2 cellular contexts compared by ENCODE assay signal in the genomic region with DNA sequence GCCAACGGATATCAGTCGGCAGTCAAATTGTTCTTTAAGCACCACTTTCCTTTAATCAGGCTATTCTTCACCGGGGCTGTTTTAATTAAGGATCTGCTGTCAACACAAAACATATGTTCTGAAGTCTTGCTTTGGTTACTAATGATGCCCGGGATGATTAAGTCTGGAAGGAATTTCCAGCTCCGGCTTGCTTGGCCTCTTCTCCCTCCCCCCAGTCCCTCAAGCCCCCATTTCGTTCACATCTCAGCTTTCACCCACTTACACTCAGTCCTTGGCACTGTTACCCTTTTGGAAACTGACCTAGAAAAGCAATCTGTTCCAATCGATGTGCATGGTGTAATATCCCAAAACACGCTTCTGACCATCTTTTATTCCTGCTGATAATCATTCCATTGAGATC.
TF ChIP-seq lines count a peak whose summit lies in the region.

No MANE protein-coding gene starts in this region.

TF ChIP-seq in SK-N-SH, 30 proteins besides CTCF, POLR2A, EP300 and RAD21 (continued from another document):
- TF ChIP-seq, protein P1, sequence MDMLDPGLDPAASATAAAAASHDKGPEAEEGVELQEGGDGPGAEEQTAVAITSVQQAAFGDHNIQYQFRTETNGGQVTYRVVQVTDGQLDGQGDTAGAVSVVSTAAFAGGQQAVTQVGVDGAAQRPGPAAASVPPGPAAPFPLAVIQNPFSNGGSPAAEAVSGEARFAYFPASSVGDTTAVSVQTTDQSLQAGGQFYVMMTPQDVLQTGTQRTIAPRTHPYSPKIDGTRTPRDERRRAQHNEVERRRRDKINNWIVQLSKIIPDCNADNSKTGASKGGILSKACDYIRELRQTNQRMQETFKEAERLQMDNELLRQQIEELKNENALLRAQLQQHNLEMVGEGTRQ (IDR thresholded peaks at IDR 0.05; ENCODE audit: borderline replicate concordance, low read depth, low read length) = no peak
- TF ChIP-seq, protein P2, sequence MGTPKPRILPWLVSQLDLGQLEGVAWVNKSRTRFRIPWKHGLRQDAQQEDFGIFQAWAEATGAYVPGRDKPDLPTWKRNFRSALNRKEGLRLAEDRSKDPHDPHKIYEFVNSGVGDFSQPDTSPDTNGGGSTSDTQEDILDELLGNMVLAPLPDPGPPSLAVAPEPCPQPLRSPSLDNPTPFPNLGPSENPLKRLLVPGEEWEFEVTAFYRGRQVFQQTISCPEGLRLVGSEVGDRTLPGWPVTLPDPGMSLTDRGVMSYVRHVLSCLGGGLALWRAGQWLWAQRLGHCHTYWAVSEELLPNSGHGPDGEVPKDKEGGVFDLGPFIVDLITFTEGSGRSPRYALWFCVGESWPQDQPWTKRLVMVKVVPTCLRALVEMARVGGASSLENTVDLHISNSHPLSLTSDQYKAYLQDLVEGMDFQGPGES (IDR thresholded peaks at IDR 0.05; ENCODE audit: low read depth, low read length) = no peak

TF ChIP-seq in SK-N-SH treated with all-trans-retinoic acid at 6 μM for 48 hours, 23 proteins besides CTCF, POLR2A, EP300 and RAD21 (continued from another document):
- no peak for TF ChIP-seq CSRNP3 (CRISPR knock-in tag; IDR thresholded peaks at IDR 0.05)
- TF ChIP-seq, protein P3, sequence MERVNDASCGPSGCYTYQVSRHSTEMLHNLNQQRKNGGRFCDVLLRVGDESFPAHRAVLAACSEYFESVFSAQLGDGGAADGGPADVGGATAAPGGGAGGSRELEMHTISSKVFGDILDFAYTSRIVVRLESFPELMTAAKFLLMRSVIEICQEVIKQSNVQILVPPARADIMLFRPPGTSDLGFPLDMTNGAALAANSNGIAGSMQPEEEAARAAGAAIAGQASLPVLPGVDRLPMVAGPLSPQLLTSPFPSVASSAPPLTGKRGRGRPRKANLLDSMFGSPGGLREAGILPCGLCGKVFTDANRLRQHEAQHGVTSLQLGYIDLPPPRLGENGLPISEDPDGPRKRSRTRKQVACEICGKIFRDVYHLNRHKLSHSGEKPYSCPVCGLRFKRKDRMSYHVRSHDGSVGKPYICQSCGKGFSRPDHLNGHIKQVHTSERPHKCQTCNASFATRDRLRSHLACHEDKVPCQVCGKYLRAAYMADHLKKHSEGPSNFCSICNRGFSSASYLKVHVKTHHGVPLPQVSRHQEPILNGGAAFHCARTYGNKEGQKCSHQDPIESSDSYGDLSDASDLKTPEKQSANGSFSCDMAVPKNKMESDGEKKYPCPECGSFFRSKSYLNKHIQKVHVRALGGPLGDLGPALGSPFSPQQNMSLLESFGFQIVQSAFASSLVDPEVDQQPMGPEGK (CRISPR knock-in tag; IDR thresholded peaks at IDR 0.05; ENCODE audit: borderline replicate concordance) = no peak
- no peak for TF ChIP-seq TCF4 (CRISPR knock-in tag; IDR thresholded peaks at IDR 0.05; ENCODE audit: borderline replicate concordance)
- TF ChIP-seq PPARA (CRISPR knock-in tag; IDR thresholded peaks at IDR 0.05; ENCODE audit: borderline replicate concordance) = no peak
- TF ChIP-seq, protein P4, sequence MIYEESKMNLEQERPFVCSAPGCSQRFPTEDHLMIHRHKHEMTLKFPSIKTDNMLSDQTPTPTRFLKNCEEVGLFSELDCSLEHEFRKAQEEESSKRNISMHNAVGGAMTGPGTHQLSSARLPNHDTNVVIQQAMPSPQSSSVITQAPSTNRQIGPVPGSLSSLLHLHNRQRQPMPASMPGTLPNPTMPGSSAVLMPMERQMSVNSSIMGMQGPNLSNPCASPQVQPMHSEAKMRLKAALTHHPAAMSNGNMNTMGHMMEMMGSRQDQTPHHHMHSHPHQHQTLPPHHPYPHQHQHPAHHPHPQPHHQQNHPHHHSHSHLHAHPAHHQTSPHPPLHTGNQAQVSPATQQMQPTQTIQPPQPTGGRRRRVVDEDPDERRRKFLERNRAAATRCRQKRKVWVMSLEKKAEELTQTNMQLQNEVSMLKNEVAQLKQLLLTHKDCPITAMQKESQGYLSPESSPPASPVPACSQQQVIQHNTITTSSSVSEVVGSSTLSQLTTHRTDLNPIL (CRISPR knock-in tag; IDR thresholded peaks at IDR 0.05; ENCODE audit: low read depth) = no peak
- TF ChIP-seq ZC3H10 (CRISPR knock-in tag; IDR thresholded peaks at IDR 0.05) = no peak
- TF ChIP-seq ESRRG (CRISPR knock-in tag; IDR thresholded peaks at IDR 0.05) = no peak
- TF ChIP-seq TOX (CRISPR knock-in tag; IDR thresholded peaks at IDR 0.05; ENCODE audit: borderline replicate concordance) = no peak
- no peak for TF ChIP-seq ARNTL (CRISPR knock-in tag; IDR thresholded peaks at IDR 0.05; ENCODE audit: borderline replicate concordance, low read depth)
